1 cellular context compared by ENCODE assay signal in genomic region chr20:53848304-53848703, GRCh38.
TF ChIP-seq lines count a peak whose summit lies in the region.

No MANE protein-coding gene starts in this region.

TF ChIP-seq in H1, 55 proteins besides CTCF, POLR2A, EP300 and RAD21:
- TF ChIP-seq MAFK (IDR thresholded peaks at IDR 0.05; ENCODE audit: low read depth, low read length): no peak
- no peak for TF ChIP-seq KDM4A (IDR thresholded peaks at IDR 0.05; ENCODE audit: low read depth, low read length, severe bottlenecking)
- no peak for TF ChIP-seq SIN3A (conservative IDR thresholded peaks at IDR 0.05 in 1 of 2, IDR thresholded peaks at IDR 0.05 in 1 of 2; ENCODE audit: low read depth in 1 of 2, low read length in 2 of 2)
- TF ChIP-seq SP2 (IDR thresholded peaks at IDR 0.05; ENCODE audit: low read length): no peak
- TF ChIP-seq JUN (IDR thresholded peaks at IDR 0.05; ENCODE audit: low read depth, low read length): no peak
